1 cellular context compared by ENCODE assay signal in the genomic region with DNA sequence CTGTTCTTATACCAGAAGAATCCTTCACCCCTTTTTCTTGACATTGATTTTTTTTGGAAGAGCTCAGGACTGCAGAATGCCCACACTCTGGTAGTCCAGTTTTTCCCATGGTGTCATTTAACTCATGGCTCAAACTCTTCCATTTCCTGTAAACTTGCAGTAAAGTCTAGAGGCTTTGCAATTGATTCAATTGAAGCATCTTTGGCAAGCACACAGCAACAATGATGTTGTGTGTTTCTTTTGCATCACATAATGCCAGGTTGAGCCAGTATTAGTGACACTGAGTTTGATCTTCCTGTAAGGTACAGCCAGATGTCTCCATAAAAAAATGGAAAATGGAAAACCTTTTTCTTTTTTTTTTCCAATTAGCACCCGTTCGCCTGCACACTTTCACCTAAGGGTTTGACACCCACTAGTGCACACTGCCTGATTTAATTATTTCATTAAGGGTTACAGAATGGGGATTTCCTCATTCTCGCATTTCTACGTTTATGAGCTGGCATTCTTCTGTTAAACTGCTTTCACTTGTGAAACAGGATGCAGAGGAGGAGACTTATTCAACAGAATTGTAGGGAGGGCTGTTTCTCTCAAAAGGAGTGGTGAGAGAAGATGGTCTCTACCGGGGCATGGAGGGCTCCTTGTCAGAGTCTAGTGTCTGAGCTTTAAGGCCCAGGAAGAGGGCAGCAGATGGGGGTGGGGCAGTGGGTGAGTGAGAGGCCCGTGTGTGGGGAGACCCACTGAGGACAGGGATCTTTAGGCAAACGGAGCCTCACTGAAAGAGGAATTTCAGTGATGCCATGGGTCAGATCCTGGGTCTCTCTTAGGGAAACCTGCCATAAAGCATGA.
A peak's percentile ranks its signal among the peaks of the same experiment; 100 is the strongest.
TF ChIP-seq lines count a peak whose summit lies in the region.

No MANE protein-coding gene starts in this region.

TF ChIP-seq in GM12878, 131 proteins besides CTCF, POLR2A, EP300 and RAD21 (continued from another document):
- TF ChIP-seq JUNB (IDR thresholded peaks at IDR 0.05) (peak; percentile 26; the same call in 1 of the 2 replicates), POLR2AphosphoS5 (IDR thresholded peaks at IDR 0.05; ENCODE audit: low read length) (no peak), CBFB (IDR thresholded peaks at IDR 0.05; ENCODE audit: low read depth) (no peak), BCL11A (IDR thresholded peaks at IDR 0.05; ENCODE audit: low read depth, low read length) (peak; percentile 47; the same call in 1 of the 2 replicates), ESRRA (IDR thresholded peaks at IDR 0.05; ENCODE audit: low read length) (no peak), HDAC2 (IDR thresholded peaks at IDR 0.05) (no peak), MTA2 (IDR thresholded peaks at IDR 0.05; ENCODE audit: low read depth) (peak; percentile 47; the same call in 1 of the 2 replicates), EGR1 (IDR thresholded peaks at IDR 0.05; ENCODE audit: borderline replicate concordance in 1 of 2, low read depth in 2 of 2, low read length in 2 of 2) (no peak), HDAC6 (IDR thresholded peaks at IDR 0.05; ENCODE audit: unreplicated experiment) (no peak), ZBED1 (IDR thresholded peaks at IDR 0.05; ENCODE audit: borderline replicate concordance) (no peak), RELA (IDR thresholded peaks at IDR 0.05; ENCODE audit: borderline replicate concordance, partially characterized antibody) (peak; percentile 22), RBBP5 (conservative IDR thresholded peaks at IDR 0.05) (no peak), SRF (IDR thresholded peaks at IDR 0.05; ENCODE audit: low read depth in 2 of 2, low read length in 2 of 2) (no peak), SPI1 (IDR thresholded peaks at IDR 0.05; ENCODE audit: borderline replicate concordance, insufficient read depth, low read depth, low read length) (no peak)
- TF ChIP-seq, protein P1, sequence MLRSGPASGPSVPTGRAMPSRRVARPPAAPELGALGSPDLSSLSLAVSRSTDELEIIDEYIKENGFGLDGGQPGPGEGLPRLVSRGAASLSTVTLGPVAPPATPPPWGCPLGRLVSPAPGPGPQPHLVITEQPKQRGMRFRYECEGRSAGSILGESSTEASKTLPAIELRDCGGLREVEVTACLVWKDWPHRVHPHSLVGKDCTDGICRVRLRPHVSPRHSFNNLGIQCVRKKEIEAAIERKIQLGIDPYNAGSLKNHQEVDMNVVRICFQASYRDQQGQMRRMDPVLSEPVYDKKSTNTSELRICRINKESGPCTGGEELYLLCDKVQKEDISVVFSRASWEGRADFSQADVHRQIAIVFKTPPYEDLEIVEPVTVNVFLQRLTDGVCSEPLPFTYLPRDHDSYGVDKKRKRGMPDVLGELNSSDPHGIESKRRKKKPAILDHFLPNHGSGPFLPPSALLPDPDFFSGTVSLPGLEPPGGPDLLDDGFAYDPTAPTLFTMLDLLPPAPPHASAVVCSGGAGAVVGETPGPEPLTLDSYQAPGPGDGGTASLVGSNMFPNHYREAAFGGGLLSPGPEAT (IDR thresholded peaks at IDR 0.05; ENCODE audit: low read depth): no peak
- TF ChIP-seq, protein P2, sequence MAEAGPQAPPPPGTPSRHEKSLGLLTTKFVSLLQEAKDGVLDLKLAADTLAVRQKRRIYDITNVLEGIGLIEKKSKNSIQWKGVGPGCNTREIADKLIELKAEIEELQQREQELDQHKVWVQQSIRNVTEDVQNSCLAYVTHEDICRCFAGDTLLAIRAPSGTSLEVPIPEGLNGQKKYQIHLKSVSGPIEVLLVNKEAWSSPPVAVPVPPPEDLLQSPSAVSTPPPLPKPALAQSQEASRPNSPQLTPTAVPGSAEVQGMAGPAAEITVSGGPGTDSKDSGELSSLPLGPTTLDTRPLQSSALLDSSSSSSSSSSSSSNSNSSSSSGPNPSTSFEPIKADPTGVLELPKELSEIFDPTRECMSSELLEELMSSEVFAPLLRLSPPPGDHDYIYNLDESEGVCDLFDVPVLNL (IDR thresholded peaks at IDR 0.05; ENCODE audit: low read depth, low read length): no peak
- TF ChIP-seq, protein P3, sequence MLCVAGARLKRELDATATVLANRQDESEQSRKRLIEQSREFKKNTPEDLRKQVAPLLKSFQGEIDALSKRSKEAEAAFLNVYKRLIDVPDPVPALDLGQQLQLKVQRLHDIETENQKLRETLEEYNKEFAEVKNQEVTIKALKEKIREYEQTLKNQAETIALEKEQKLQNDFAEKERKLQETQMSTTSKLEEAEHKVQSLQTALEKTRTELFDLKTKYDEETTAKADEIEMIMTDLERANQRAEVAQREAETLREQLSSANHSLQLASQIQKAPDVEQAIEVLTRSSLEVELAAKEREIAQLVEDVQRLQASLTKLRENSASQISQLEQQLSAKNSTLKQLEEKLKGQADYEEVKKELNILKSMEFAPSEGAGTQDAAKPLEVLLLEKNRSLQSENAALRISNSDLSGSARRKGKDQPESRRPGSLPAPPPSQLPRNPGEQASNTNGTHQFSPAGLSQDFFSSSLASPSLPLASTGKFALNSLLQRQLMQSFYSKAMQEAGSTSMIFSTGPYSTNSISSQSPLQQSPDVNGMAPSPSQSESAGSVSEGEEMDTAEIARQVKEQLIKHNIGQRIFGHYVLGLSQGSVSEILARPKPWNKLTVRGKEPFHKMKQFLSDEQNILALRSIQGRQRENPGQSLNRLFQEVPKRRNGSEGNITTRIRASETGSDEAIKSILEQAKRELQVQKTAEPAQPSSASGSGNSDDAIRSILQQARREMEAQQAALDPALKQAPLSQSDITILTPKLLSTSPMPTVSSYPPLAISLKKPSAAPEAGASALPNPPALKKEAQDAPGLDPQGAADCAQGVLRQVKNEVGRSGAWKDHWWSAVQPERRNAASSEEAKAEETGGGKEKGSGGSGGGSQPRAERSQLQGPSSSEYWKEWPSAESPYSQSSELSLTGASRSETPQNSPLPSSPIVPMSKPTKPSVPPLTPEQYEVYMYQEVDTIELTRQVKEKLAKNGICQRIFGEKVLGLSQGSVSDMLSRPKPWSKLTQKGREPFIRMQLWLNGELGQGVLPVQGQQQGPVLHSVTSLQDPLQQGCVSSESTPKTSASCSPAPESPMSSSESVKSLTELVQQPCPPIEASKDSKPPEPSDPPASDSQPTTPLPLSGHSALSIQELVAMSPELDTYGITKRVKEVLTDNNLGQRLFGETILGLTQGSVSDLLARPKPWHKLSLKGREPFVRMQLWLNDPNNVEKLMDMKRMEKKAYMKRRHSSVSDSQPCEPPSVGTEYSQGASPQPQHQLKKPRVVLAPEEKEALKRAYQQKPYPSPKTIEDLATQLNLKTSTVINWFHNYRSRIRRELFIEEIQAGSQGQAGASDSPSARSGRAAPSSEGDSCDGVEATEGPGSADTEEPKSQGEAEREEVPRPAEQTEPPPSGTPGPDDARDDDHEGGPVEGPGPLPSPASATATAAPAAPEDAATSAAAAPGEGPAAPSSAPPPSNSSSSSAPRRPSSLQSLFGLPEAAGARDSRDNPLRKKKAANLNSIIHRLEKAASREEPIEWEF (IDR thresholded peaks at IDR 0.05; ENCODE audit: insufficient replicate concordance, low read depth, low read length): no peak
- TF ChIP-seq, protein P4, sequence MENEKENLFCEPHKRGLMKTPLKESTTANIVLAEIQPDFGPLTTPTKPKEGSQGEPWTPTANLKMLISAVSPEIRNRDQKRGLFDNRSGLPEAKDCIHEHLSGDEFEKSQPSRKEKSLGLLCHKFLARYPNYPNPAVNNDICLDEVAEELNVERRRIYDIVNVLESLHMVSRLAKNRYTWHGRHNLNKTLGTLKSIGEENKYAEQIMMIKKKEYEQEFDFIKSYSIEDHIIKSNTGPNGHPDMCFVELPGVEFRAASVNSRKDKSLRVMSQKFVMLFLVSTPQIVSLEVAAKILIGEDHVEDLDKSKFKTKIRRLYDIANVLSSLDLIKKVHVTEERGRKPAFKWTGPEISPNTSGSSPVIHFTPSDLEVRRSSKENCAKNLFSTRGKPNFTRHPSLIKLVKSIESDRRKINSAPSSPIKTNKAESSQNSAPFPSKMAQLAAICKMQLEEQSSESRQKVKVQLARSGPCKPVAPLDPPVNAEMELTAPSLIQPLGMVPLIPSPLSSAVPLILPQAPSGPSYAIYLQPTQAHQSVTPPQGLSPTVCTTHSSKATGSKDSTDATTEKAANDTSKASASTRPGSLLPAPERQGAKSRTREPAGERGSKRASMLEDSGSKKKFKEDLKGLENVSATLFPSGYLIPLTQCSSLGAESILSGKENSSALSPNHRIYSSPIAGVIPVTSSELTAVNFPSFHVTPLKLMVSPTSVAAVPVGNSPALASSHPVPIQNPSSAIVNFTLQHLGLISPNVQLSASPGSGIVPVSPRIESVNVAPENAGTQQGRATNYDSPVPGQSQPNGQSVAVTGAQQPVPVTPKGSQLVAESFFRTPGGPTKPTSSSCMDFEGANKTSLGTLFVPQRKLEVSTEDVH (IDR thresholded peaks at IDR 0.05; ENCODE audit: low read depth, partially characterized antibody): no peak
- TF ChIP-seq, protein P5, sequence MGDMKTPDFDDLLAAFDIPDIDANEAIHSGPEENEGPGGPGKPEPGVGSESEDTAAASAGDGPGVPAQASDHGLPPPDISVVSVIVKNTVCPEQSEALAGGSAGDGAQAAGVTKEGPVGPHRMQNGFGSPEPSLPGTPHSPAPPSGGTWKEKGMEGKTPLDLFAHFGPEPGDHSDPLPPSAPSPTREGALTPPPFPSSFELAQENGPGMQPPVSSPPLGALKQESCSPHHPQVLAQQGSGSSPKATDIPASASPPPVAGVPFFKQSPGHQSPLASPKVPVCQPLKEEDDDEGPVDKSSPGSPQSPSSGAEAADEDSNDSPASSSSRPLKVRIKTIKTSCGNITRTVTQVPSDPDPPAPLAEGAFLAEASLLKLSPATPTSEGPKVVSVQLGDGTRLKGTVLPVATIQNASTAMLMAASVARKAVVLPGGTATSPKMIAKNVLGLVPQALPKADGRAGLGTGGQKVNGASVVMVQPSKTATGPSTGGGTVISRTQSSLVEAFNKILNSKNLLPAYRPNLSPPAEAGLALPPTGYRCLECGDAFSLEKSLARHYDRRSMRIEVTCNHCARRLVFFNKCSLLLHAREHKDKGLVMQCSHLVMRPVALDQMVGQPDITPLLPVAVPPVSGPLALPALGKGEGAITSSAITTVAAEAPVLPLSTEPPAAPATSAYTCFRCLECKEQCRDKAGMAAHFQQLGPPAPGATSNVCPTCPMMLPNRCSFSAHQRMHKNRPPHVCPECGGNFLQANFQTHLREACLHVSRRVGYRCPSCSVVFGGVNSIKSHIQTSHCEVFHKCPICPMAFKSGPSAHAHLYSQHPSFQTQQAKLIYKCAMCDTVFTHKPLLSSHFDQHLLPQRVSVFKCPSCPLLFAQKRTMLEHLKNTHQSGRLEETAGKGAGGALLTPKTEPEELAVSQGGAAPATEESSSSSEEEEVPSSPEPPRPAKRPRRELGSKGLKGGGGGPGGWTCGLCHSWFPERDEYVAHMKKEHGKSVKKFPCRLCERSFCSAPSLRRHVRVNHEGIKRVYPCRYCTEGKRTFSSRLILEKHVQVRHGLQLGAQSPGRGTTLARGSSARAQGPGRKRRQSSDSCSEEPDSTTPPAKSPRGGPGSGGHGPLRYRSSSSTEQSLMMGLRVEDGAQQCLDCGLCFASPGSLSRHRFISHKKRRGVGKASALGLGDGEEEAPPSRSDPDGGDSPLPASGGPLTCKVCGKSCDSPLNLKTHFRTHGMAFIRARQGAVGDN (IDR thresholded peaks at IDR 0.05): no peak
